ENCODE assay signal across 10 cellular contexts in genomic region chr12:8996682-8997405, GRCh38.
DNase-seq lines count a peak whose midpoint lies in the region; ATAC-seq and TF ChIP-seq lines count a peak whose summit lies in the region.
"Had no signal": no experiment of that assay in that cellular context is flagged by ENCODE, and none has a peak within 500 bp of the region (broad histone marks: within the 10 kb centered on the region; RNA-seq: fewer than 3 reads in every experiment).

No MANE protein-coding gene starts in this region.

- no peaks in the 10 kb centered on the region for H4K20me1 ChIP-seq in MM.1S (ENCODE audit: insufficient read depth, low read length)

- no peaks in the 10 kb centered on the region for H3K9me2 ChIP-seq in MM.1S (replicated peaks; ENCODE audit: insufficient read depth, low read length)

- peak overlapping the region; percentile 24 for H3K4me3 ChIP-seq in GM12875 (ENCODE audit: low read depth, low read length)
- H3K4me3 ChIP-seq in MM.1S (ENCODE audit: low read length): no peak overlapping the region
- H3K4me3 ChIP-seq: thoracic aorta had no signal

- no peaks in the 10 kb centered on the region for H3K9me3 ChIP-seq in MM.1S (replicated peaks; ENCODE audit: insufficient read depth, low read length)
- H3K9me3 ChIP-seq: thoracic aorta had no signal

- peak; percentile 96 for ATAC-seq in GM21367 (IDR thresholded peaks at IDR 0.05; ENCODE audit: unreplicated experiment)
- peak; percentile 94 for ATAC-seq in HG03469 (IDR thresholded peaks at IDR 0.05; ENCODE audit: unreplicated experiment)
- peak; percentile 99 to 100 for ATAC-seq in stimulated activated naive B cell treated with anti-CD40 and anti-IgM and Interleukin-4, amounts not matched to agents 10 μg/mL and 1 μg/mL and 100 μg/mL, for 72 hours (replicated peaks)

- H3K4me3 Mint-ChIP-seq in stimulated activated naive B cell treated with anti-CD40 and anti-IgM and Interleukin-4, amounts not matched to agents 10 μg/mL and 1 μg/mL and 100 μg/mL, for 72 hours: peak overlapping the region; percentile 3 to 53

- no peaks in the 10 kb centered on the region for H3K27me3 Mint-ChIP-seq in stimulated activated naive B cell treated with anti-CD40 and anti-IgM and Interleukin-4, amounts not matched to agents 10 μg/mL and 1 μg/mL and 100 μg/mL, for 72 hours

- no peaks in the 10 kb centered on the region for H3K36me3 ChIP-seq in MM.1S (replicated peaks; ENCODE audit: insufficient read depth, low read length)
- H3K36me3 ChIP-seq: thoracic aorta had no signal

- no peaks in the 10 kb centered on the region for H3K9me3 Mint-ChIP-seq in stimulated activated naive B cell treated with anti-CD40 and anti-IgM and Interleukin-4, amounts not matched to agents 10 μg/mL and 1 μg/mL and 100 μg/mL, for 72 hours

- no peak overlapping the region for H3K4me2 ChIP-seq in MM.1S (ENCODE audit: low read depth, low read length)
- H3K4me2 ChIP-seq: KMS-11 had no signal

- H3K27ac ChIP-seq in MM.1S (ENCODE audit: low read length): no peak overlapping the region
- H3K27ac ChIP-seq: KMS-11, thoracic aorta had no signal

- peaks cover 12 to 52% of the 10 kb centered on the region in 2 donors for H3K4me1 Mint-ChIP-seq in stimulated activated naive B cell treated with anti-CD40 and anti-IgM and Interleukin-4, amounts not matched to agents 10 μg/mL and 1 μg/mL and 100 μg/mL, for 72 hours

- H3F3A ChIP-seq in MM.1S (ENCODE audit: insufficient read depth, low read length): no peaks in the 10 kb centered on the region

- DNase-seq in amniotic epithelial cell (ENCODE audit: low read depth) (peak; percentile 60), NCI-H1694 treated with DMSO at 0.1 percent for 48 hours (lab: John Stamatoyannopoulos, UW) (no peak), NCI-H2171 treated with DMSO at 0.1 percent for 48 hours (lab: John Stamatoyannopoulos, UW) (no peak), MM.1S (no peak)
- peak; percentile 58 for DNase-seq in stimulated activated naive B cell treated with anti-CD40 and anti-IgM and Interleukin-4, amounts not matched to agents 10 μg/mL and 1 μg/mL and 100 μg/mL, for 72 hours

- no peak for TF ChIP-seq CTCF in GM12875 (IDR thresholded peaks at IDR 0.05; ENCODE audit: borderline replicate concordance, insufficient read depth, low read depth, low read length)
- TF ChIP-seq CTCF in MM.1S (IDR thresholded peaks at IDR 0.05; ENCODE audit: low read length): no peak

- H3K79me2 ChIP-seq in MM.1S (ENCODE audit: low read length): no peaks in the 10 kb centered on the region

- no peaks in the 10 kb centered on the region for H3K4me1 ChIP-seq in MM.1S (ENCODE audit: low read length)

- no peaks in the 10 kb centered on the region for H3K27me3 ChIP-seq in MM.1S (replicated peaks; ENCODE audit: insufficient read depth, low read length)

- no peak overlapping the region for H2AFZ ChIP-seq in MM.1S (ENCODE audit: low read length)

- H3K36me3 Mint-ChIP-seq in stimulated activated naive B cell treated with anti-CD40 and anti-IgM and Interleukin-4, amounts not matched to agents 10 μg/mL and 1 μg/mL and 100 μg/mL, for 72 hours: peaks cover 7 to 9% of the 10 kb centered on the region in 2 donors

- peak overlapping the region; percentile 7 for H3K27ac Mint-ChIP-seq in stimulated activated naive B cell treated with anti-CD40 and anti-IgM and Interleukin-4, amounts not matched to agents 10 μg/mL and 1 μg/mL and 100 μg/mL, for 72 hours

- no peak overlapping the region for H3K9ac ChIP-seq in MM.1S (ENCODE audit: low read length)
- H3K9ac ChIP-seq: KMS-11 had no signal

Comparison
In these comparisons a context has a peak if more than half of its experiments do, and no peak if none do; other contexts are left out.
1. DNase-seq: peak in amniotic epithelial cell (single experiment) and stimulated activated naive B cell treated with anti-CD40 and anti-IgM and Interleukin-4, amounts not matched to agents 10 μg/mL and 1 μg/mL and 100 μg/mL, for 72 hours (single experiment); none in NCI-H1694 treated with DMSO at 0.1 percent for 48 hours (single experiment), NCI-H2171 treated with DMSO at 0.1 percent for 48 hours (single experiment) and MM.1S (single experiment).
2. Peak in every context shown above with its lines, with median percentiles within 50 percentile points of each other: ATAC-seq.